In genomic region chr3:149243540-149243939, GRCh38 we compare ENCODE assay signal across 12 cellular contexts. TPM values are rescaled to one million over a fixed set of nuclear protein-coding genes. Genes with fewer than 3 reads are reported as not detected.
A peak's percentile ranks its signal among the peaks of the same experiment; 100 is the strongest.
DNase-seq lines count a peak whose midpoint lies in the region; ATAC-seq and TF ChIP-seq lines count a peak whose summit lies in the region.
"Had no signal": no experiment of that assay in that cellular context is flagged by ENCODE, and none has a peak within 500 bp of the region (broad histone marks: within the 10 kb centered on the region; RNA-seq: fewer than 3 reads in every experiment).

No MANE protein-coding gene starts in this region.

- H3K4me1 Mint-ChIP-seq in chondrocyte (ENCODE audit: low read depth): peaks cover 46% of the 10 kb centered on the region

- H3K9me3 Mint-ChIP-seq in chondrocyte (ENCODE audit: low read depth): no peaks in the 10 kb centered on the region
- H3K9me3 Mint-ChIP-seq: stimulated activated naive CD8-positive, alpha-beta T cell treated with anti-CD3 and anti-CD28 coated beads, Interleukin-15, Interleukin-2, amounts not matched to agents 100 ng/mL and 50 ng/mL, for 24 hours had no signal

- H3K4me3 Mint-ChIP-seq in chondrocyte (ENCODE audit: unreplicated experiment): no peak overlapping the region
- H3K4me3 Mint-ChIP-seq: stimulated activated naive CD8-positive, alpha-beta T cell treated with anti-CD3 and anti-CD28 coated beads, Interleukin-15, Interleukin-2, amounts not matched to agents 100 ng/mL and 50 ng/mL, for 24 hours had no signal

- peak overlapping the region; percentile 10 for H3K27ac Mint-ChIP-seq in chondrocyte (ENCODE audit: unreplicated experiment)
- H3K27ac Mint-ChIP-seq: stimulated activated naive CD8-positive, alpha-beta T cell treated with anti-CD3 and anti-CD28 coated beads, Interleukin-15, Interleukin-2, amounts not matched to agents 100 ng/mL and 50 ng/mL, for 24 hours had no signal

- no peaks in the 10 kb centered on the region for H3K36me3 Mint-ChIP-seq in chondrocyte (ENCODE audit: low read depth)

- DNase-seq in CD1c-positive myeloid dendritic cell (ENCODE audit: extremely low spot score): peak; percentile 71
- DNase-seq in chondrocyte (ENCODE audit: low spot score): no peak
- no peak for DNase-seq in NCI-H2171 (lab: John Stamatoyannopoulos, UW)
- no peak for DNase-seq in D341Med (ENCODE audit: low spot score)
- DNase-seq in AML-193 (lab: John Stamatoyannopoulos, UW): no peak
- no peak for DNase-seq in AG08395 (ENCODE audit: low spot score)
- DNase-seq: foreskin keratinocyte had no signal

- ATAC-seq in GM21447 (IDR thresholded peaks at IDR 0.05; ENCODE audit: unreplicated experiment) (peak; percentile 21), HG03432 (IDR thresholded peaks at IDR 0.05; ENCODE audit: unreplicated experiment) (peak; percentile 40)
- ATAC-seq: foreskin keratinocyte had no signal

- TF ChIP-seq CTCF in chondrocyte (IDR thresholded peaks at IDR 0.05): no peak

- no peaks in the 10 kb centered on the region for H3K27me3 Mint-ChIP-seq in chondrocyte (ENCODE audit: low read depth)

RNA-seq across cellular contexts. Expression of gene CP, which starts 21.9 kb away (rescaled TPM):
- not detected in 3 replicates for total RNA-seq in chondrocyte
- total RNA-seq: dermis microvascular lymphatic vessel endothelial cell; foreskin keratinocyte; T-helper 2 cell treated with Interferon-gamma antibody and Interleukin-4, amounts not matched to agents 100 ng/mL and 5 ng/mL, for 36 hours had no signal
